In genomic region chr9:129884220-129885017, GRCh38 we compare ENCODE assay signal across 8 cellular contexts. TPM values are rescaled to one million over a fixed set of nuclear protein-coding genes. Genes with fewer than 3 reads are reported as not detected.
DNase-seq lines count a peak whose midpoint lies in the region; ATAC-seq and TF ChIP-seq lines count a peak whose summit lies in the region.

No MANE protein-coding gene starts in this region.

- DNase-seq in Caki2 (ENCODE audit: low read depth) = peak; percentile 81
- DNase-seq in KBM-7 = peak; percentile 97
- peak; percentile 83 for DNase-seq in RKO (ENCODE audit: low spot score)
- DNase-seq in activated T-helper 1 cell treated with anti-CD3 and anti-CD28 coated beads, Interleukin-12 subunit alpha, Interleukin-12 subunit beta, Interleukin-2, Interleukin-4 antibody, amounts not matched to agents 30 ng/mL and 10 ng/mL and 1 ng/mL, durations not matched to agents 14 hours and 24 hours and 36 hours (ENCODE audit: low spot score) = peak; percentile 94
- peak; percentile 66 for DNase-seq in fibroblast of peridontal ligament (ENCODE audit: extremely low read depth)
- peak; percentile 90 for DNase-seq in natural killer cell
- peak; percentile 95 for DNase-seq in stimulated activated naive CD4-positive, alpha-beta T cell treated with Interleukin-2 at 50 U/mL for 16 hours (lab: John Stamatoyannopoulos, UW)

- H3K9me3 Mint-ChIP-seq in activated T-helper 1 cell treated with anti-CD3 and anti-CD28 coated beads, Interleukin-12 subunit alpha, Interleukin-12 subunit beta, Interleukin-2, Interleukin-4 antibody, amounts not matched to agents 30 ng/mL and 10 ng/mL and 1 ng/mL, durations not matched to agents 14 hours and 24 hours and 36 hours = no peaks in the 10 kb centered on the region
- no peaks in the 10 kb centered on the region for H3K9me3 Mint-ChIP-seq in natural killer cell

- in situ Hi-C loops in Caki2 (cut with HindIII; ENCODE audit: low pct_unique_long_range_greater_than_20kb, low sequenced_read_pairs) (no loop called here), KBM-7 (cut with MboI; ENCODE audit: low pct_unique_long_range_greater_than_20kb, low sequenced_read_pairs) (no loop called here)

- intact Hi-C loops in activated T-helper 1 cell treated with anti-CD3 and anti-CD28 coated beads, Interleukin-12 subunit alpha, Interleukin-12 subunit beta, Interleukin-2, Interleukin-4 antibody, amounts not matched to agents 30 ng/mL and 10 ng/mL and 1 ng/mL, durations not matched to agents 14 hours and 24 hours and 36 hours (cut with micrococcal nuclease) = loop anchor here (1.0 to 5.0 kb wide), 7 partner anchors 15 to 1388 kb away; partner anchors contain the start of genes C9orf78, TOR1A and USP20
- intact Hi-C loops in natural killer cell (cut with micrococcal nuclease) = loop anchor here (1.0 to 5.0 kb wide), 4 partner anchors 15 to 158 kb away; partner anchors contain the start of genes C9orf78, FNBP1, TOR1A and USP20

- peaks cover 2% of the 10 kb centered on the region for H3K27me3 Mint-ChIP-seq in activated T-helper 1 cell treated with anti-CD3 and anti-CD28 coated beads, Interleukin-12 subunit alpha, Interleukin-12 subunit beta, Interleukin-2, Interleukin-4 antibody, amounts not matched to agents 30 ng/mL and 10 ng/mL and 1 ng/mL, durations not matched to agents 14 hours and 24 hours and 36 hours (ENCODE audit: insufficient read depth)
- no peaks in the 10 kb centered on the region for H3K27me3 Mint-ChIP-seq in natural killer cell (ENCODE audit: low read depth in 2 of 2)

- H3K27ac Mint-ChIP-seq in activated T-helper 1 cell treated with anti-CD3 and anti-CD28 coated beads, Interleukin-12 subunit alpha, Interleukin-12 subunit beta, Interleukin-2, Interleukin-4 antibody, amounts not matched to agents 30 ng/mL and 10 ng/mL and 1 ng/mL, durations not matched to agents 14 hours and 24 hours and 36 hours = peak overlapping the region; percentile 100
- H3K27ac Mint-ChIP-seq in natural killer cell = peak overlapping the region; percentile 98 to 99

- H3K4me1 Mint-ChIP-seq in activated T-helper 1 cell treated with anti-CD3 and anti-CD28 coated beads, Interleukin-12 subunit alpha, Interleukin-12 subunit beta, Interleukin-2, Interleukin-4 antibody, amounts not matched to agents 30 ng/mL and 10 ng/mL and 1 ng/mL, durations not matched to agents 14 hours and 24 hours and 36 hours (ENCODE audit: low read depth) = peaks cover 55% of the 10 kb centered on the region
- H3K4me1 Mint-ChIP-seq in natural killer cell = peaks cover 46 to 55% of the 10 kb centered on the region in 2 donors

- ATAC-seq in GM21515 (IDR thresholded peaks at IDR 0.05; ENCODE audit: unreplicated experiment) (peak; percentile 36), natural killer cell (peak; percentile 60 to 81 (median 60))

- TF ChIP-seq CTCF in natural killer cell (IDR thresholded peaks at IDR 0.05) = no peak

- H3K36me3 Mint-ChIP-seq in activated T-helper 1 cell treated with anti-CD3 and anti-CD28 coated beads, Interleukin-12 subunit alpha, Interleukin-12 subunit beta, Interleukin-2, Interleukin-4 antibody, amounts not matched to agents 30 ng/mL and 10 ng/mL and 1 ng/mL, durations not matched to agents 14 hours and 24 hours and 36 hours (ENCODE audit: low read depth) = peaks cover 25% of the 10 kb centered on the region
- no peaks in the 10 kb centered on the region for H3K36me3 Mint-ChIP-seq in natural killer cell

- H3K4me3 Mint-ChIP-seq in activated T-helper 1 cell treated with anti-CD3 and anti-CD28 coated beads, Interleukin-12 subunit alpha, Interleukin-12 subunit beta, Interleukin-2, Interleukin-4 antibody, amounts not matched to agents 30 ng/mL and 10 ng/mL and 1 ng/mL, durations not matched to agents 14 hours and 24 hours and 36 hours = peak overlapping the region; percentile 94
- H3K4me3 Mint-ChIP-seq in natural killer cell = peak overlapping the region; percentile 86

RNA-seq across cellular contexts. Expression of gene USP20, which starts 49.2 kb away (rescaled TPM):
- 13.5 and 26.4 TPM in 2 replicates for total RNA-seq in Caki2 (2014; rRNA removed; shearing (Covaris generic); ENCODE audit: low replicate concordance)
- 47.9 and 50.2 TPM in 2 replicates for total RNA-seq in activated T-helper 1 cell treated with anti-CD3 and anti-CD28 coated beads, Interleukin-12 subunit alpha, Interleukin-12 subunit beta, Interleukin-2, Interleukin-4 antibody, amounts not matched to agents 30 ng/mL and 10 ng/mL and 1 ng/mL, durations not matched to agents 14 hours and 24 hours and 36 hours
- total RNA-seq in natural killer cell = 10 to 100 TPM; 66.8 to 86.1 (median 80.3) TPM

RNA-seq across cellular contexts. Expression of gene C9orf78, which starts 49.3 kb away (rescaled TPM):
- 34.7 and 37.9 TPM in 2 replicates for total RNA-seq in Caki2 (2014; rRNA removed; shearing (Covaris generic); ENCODE audit: low replicate concordance)
- total RNA-seq in activated T-helper 1 cell treated with anti-CD3 and anti-CD28 coated beads, Interleukin-12 subunit alpha, Interleukin-12 subunit beta, Interleukin-2, Interleukin-4 antibody, amounts not matched to agents 30 ng/mL and 10 ng/mL and 1 ng/mL, durations not matched to agents 14 hours and 24 hours and 36 hours = 64.0 and 67.4 TPM in 2 replicates
- total RNA-seq in natural killer cell = 10 to 100 TPM; 93.7 to 97.9 (median 97.6) TPM

Comparison
In these comparisons a context has a peak if more than half of its experiments do, and no peak if none do; other contexts are left out.
1. Peak in every context shown above with its lines: DNase-seq and ATAC-seq.